ENCODE assay signal across 19 cellular contexts in the genomic region with DNA sequence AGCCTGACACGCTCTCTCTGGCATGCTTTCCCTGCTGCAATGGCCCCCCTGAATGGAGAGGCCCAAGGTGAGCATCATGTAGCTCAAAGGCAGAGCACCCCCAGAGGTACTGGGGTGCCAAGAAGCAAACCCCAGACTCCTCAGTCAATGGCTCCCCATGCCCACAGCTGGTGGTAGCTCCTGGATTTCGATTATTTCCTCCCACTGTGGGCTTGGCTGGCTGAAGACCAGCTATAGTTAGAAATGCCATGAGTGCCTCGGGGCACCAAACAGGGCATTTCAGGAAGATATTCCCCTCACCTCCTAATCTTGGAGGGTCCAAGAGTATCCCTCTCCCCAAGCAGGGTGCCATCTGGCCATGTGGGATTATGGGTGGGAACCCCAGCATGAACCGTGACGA.
"Had no signal": no experiment of that assay in that cellular context is flagged by ENCODE, and none has a peak within 500 bp of the region (broad histone marks: within the 10 kb centered on the region; RNA-seq: fewer than 3 reads in every experiment).

No MANE protein-coding gene starts in this region.

- DNase-seq: KBM-7, MV-4-11, NCI-H1048, NCI-H1105, NCI-H1417 treated with DMSO at 0.1 percent for 48 hours, NCI-H187, NCI-H2029, NCI-H2081 treated with DMSO at 0.1 percent for 48 hours, NCI-H2171, NCI-H226, NCI-H446, NCI-H510A, NCI-H524 treated with DMSO at 0.1 percent for 48 hours, NCI-H69, NCI-H774, RPMI8226, SHP77 treated with DMSO at 0.1 percent for 48 hours, SJCRH30 had no signal

- H3K9me3 ChIP-seq: SJCRH30 had no signal

- ATAC-seq: SK-N-SH treated with all-trans-retinoic acid at 6 μM for 48 hours had no signal

- H3K4me1 ChIP-seq: SJCRH30 had no signal

- H3K27me3 ChIP-seq: SJCRH30 had no signal

- H3K4me3 ChIP-seq: SJCRH30 had no signal

- H3K36me3 ChIP-seq: SJCRH30 had no signal

- H3K27ac ChIP-seq: SJCRH30 had no signal
